Comparison of ENCODE assay signal across 1 cellular context in the genomic region with DNA sequence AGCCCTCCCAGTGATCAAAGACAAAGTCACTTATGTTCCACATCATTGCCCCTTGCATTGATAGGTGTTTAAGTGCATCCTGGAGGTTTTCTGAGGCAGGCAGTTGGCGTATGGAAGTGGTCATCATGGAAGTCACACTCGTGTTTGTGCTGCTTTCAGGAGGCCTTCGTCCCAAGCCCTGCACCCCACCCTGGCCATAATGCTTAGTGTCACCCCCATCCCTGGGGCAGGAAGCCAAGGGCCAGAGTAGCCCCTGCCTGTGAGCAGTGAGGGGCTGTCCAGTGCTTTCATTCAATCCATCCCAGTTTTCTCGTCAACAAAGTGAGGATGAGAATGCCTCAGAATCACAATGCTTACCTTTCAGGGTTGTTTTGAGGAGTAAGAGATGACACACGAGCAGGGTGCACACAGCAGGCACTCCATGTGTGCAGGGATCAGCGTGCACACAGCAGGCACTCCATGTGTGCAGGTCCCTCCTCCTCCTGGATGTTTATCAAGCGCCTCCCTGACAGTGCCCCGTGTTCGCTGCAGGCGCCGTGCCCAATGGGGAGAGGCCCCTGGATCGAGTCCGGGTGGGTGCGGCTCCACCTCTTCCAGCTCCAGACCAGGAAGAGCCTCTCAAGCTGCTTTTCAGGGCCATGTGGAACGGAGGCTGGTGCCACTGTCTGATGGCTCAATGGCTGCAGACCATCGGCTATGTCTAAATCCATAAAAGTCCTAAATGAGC.
TF ChIP-seq lines count a peak whose summit lies in the region.

No MANE protein-coding gene starts in this region.

TF ChIP-seq in SK-N-SH treated with all-trans-retinoic acid at 6 μM for 48 hours, 23 proteins besides CTCF, POLR2A, EP300 and RAD21 (continued from another document):
- TF ChIP-seq, protein P1, sequence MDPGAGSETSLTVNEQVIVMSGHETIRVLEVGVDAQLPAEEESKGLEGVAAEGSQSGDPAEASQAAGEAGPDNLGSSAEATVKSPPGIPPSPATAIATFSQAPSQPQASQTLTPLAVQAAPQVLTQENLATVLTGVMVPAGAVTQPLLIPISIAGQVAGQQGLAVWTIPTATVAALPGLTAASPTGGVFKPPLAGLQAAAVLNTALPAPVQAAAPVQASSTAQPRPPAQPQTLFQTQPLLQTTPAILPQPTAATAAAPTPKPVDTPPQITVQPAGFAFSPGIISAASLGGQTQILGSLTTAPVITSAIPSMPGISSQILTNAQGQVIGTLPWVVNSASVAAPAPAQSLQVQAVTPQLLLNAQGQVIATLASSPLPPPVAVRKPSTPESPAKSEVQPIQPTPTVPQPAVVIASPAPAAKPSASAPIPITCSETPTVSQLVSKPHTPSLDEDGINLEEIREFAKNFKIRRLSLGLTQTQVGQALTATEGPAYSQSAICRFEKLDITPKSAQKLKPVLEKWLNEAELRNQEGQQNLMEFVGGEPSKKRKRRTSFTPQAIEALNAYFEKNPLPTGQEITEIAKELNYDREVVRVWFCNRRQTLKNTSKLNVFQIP (CRISPR knock-in tag; IDR thresholded peaks at IDR 0.05; ENCODE audit: borderline replicate concordance, low read depth) = no peak
- TF ChIP-seq ZC3H10 (CRISPR knock-in tag; IDR thresholded peaks at IDR 0.05) (no peak), ISL1 (CRISPR knock-in tag; IDR thresholded peaks at IDR 0.05) (no peak), ARNTL (CRISPR knock-in tag; IDR thresholded peaks at IDR 0.05; ENCODE audit: borderline replicate concordance, low read depth) (no peak), SNAI2 (CRISPR knock-in tag; IDR thresholded peaks at IDR 0.05) (no peak), PPARA (CRISPR knock-in tag; IDR thresholded peaks at IDR 0.05; ENCODE audit: borderline replicate concordance) (no peak), CSDC2 (CRISPR knock-in tag; IDR thresholded peaks at IDR 0.05) (no peak), ZFP3 (CRISPR knock-in tag; IDR thresholded peaks at IDR 0.05) (no peak), RARB (CRISPR knock-in tag; IDR thresholded peaks at IDR 0.05) (no peak), BACH2 (CRISPR knock-in tag; IDR thresholded peaks at IDR 0.05; ENCODE audit: borderline replicate concordance) (no peak)
- TF ChIP-seq, protein P2, sequence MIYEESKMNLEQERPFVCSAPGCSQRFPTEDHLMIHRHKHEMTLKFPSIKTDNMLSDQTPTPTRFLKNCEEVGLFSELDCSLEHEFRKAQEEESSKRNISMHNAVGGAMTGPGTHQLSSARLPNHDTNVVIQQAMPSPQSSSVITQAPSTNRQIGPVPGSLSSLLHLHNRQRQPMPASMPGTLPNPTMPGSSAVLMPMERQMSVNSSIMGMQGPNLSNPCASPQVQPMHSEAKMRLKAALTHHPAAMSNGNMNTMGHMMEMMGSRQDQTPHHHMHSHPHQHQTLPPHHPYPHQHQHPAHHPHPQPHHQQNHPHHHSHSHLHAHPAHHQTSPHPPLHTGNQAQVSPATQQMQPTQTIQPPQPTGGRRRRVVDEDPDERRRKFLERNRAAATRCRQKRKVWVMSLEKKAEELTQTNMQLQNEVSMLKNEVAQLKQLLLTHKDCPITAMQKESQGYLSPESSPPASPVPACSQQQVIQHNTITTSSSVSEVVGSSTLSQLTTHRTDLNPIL (CRISPR knock-in tag; IDR thresholded peaks at IDR 0.05; ENCODE audit: low read depth) = no peak
